Comparison of ENCODE assay signal across 30 cellular contexts in genomic region chr3:84487296-84487695, GRCh38.
"Had no signal": no experiment of that assay in that cellular context is flagged by ENCODE, and none has a peak within 500 bp of the region (broad histone marks: within the 10 kb centered on the region; RNA-seq: fewer than 3 reads in every experiment).

No MANE protein-coding gene starts in this region.

- H3K27me3 ChIP-seq: adrenal gland, body of pancreas, breast epithelium, MG63, Peyer's patch, SJSA1 had no signal

- H3K4me1 ChIP-seq: adrenal gland, body of pancreas, breast epithelium, Peyer's patch, SJSA1 had no signal

- H3K4me1 Mint-ChIP-seq: activated B cell treated with CpG ODN at 0.5 μM for 24 hours had no signal

- H3K4me3 Mint-ChIP-seq: activated B cell treated with CpG ODN at 0.5 μM for 24 hours; activated CD4-positive, alpha-beta memory T cell treated with anti-CD3 and anti-CD28 coated beads for 36 hours; activated naive CD4-positive, alpha-beta T cell treated with anti-CD3 and anti-CD28 coated beads for 36 hours; activated T-cell treated with anti-CD3 and anti-CD28 coated beads, Interleukin-2, amount 50 U/mL, for 4 hours; activated T-helper 1 cell treated with anti-CD3 and anti-CD28 coated beads, Interleukin-12 subunit alpha, Interleukin-12 subunit beta, Interleukin-2, Interleukin-4 antibody, amounts not matched to agents 30 ng/mL and 10 ng/mL and 1 ng/mL, durations not matched to agents 14 hours and 24 hours and 36 hours; T-helper 1 cell treated with Interleukin-12 subunit alpha and Interleukin-12 subunit beta and Interleukin-4 antibody, amounts not matched to agents 30 μg/mL and 1 μg/mL, for 36 hours; T-helper 2 cell treated with Interferon-gamma antibody and Interleukin-4, amounts not matched to agents 5 μg/mL and 100 μg/mL, for 36 hours had no signal

- ATAC-seq: activated naive CD4-positive, alpha-beta T cell treated with anti-CD3 and anti-CD28 coated beads, Interleukin-2, amount 50 U/mL, for 72 hours; activated T-cell treated with anti-CD3 and anti-CD28 coated beads, Interleukin-2, amount 50 U/mL, for 4 hours; body of pancreas; PC-3 had no signal

- H3K9me3 ChIP-seq: adrenal gland, body of pancreas, MG63, SJSA1 had no signal

- H3K36me3 Mint-ChIP-seq: activated CD4-positive, alpha-beta memory T cell treated with anti-CD3 and anti-CD28 coated beads for 36 hours had no signal

- H3K27ac Mint-ChIP-seq: activated B cell treated with CpG ODN at 0.5 μM for 24 hours; activated CD4-positive, alpha-beta memory T cell treated with anti-CD3 and anti-CD28 coated beads for 36 hours; activated naive CD4-positive, alpha-beta T cell treated with anti-CD3 and anti-CD28 coated beads for 36 hours; activated naive CD4-positive, alpha-beta T cell treated with anti-CD3 and anti-CD28 coated beads, Interleukin-2, amount 50 U/mL, for 72 hours; activated T-helper 1 cell treated with anti-CD3 and anti-CD28 coated beads, Interleukin-12 subunit alpha, Interleukin-12 subunit beta, Interleukin-2, Interleukin-4 antibody, amounts not matched to agents 30 ng/mL and 10 ng/mL and 1 ng/mL, durations not matched to agents 14 hours and 24 hours and 36 hours; T-helper 1 cell treated with Interleukin-12 subunit alpha and Interleukin-12 subunit beta and Interleukin-4 antibody, amounts not matched to agents 30 μg/mL and 1 μg/mL, for 36 hours; T-helper 2 cell treated with Interferon-gamma antibody and Interleukin-4, amounts not matched to agents 5 μg/mL and 100 μg/mL, for 36 hours had no signal

- DNase-seq: activated B cell treated with CpG ODN at 0.5 μM for 24 hours; activated CD4-positive, alpha-beta memory T cell treated with anti-CD3 and anti-CD28 coated beads for 36 hours; activated CD4-positive, alpha-beta T cell treated with anti-CD3 and anti-CD28 coated beads for 4 hours; activated CD4-positive, alpha-beta T cell treated with anti-CD3 and anti-CD28 coated beads, Interleukin-2, amount 50 U/mL, for 1 hour; activated CD4-positive, CD25-positive, alpha-beta regulatory T cell treated with anti-CD3 and anti-CD28 coated beads, Interleukin-2, amount 50 U/mL, for 72 hours; activated CD8-positive, alpha-beta memory T cell treated with anti-CD3 and anti-CD28 coated beads, Interleukin-2, amount 50 U/mL, for 4 hours; activated gamma-delta T cell treated with Interleukin-2 at 50 U/mL for 16 hours; activated naive CD4-positive, alpha-beta T cell treated with anti-CD3 and anti-CD28 coated beads for 36 hours; activated T-cell treated with anti-CD3 and anti-CD28 coated beads for 4 hours; activated T-cell treated with anti-CD3 and anti-CD28 coated beads, Interleukin-2, amount 50 U/mL, for 4 hours; adrenal gland; body of pancreas; Kasumi-1; MG63; NCI-H1048; NCI-H1436 treated with DMSO at 0.1 percent for 48 hours; NCI-H1694 treated with DMSO at 0.1 percent for 48 hours; NCI-H2029; NCI-H345; NCI-H524 treated with DMSO at 0.1 percent for 48 hours; PC-3; Peyer's patch; RPMI8226; SHP77 treated with DMSO at 0.1 percent for 48 hours had no signal

- H3K27me3 Mint-ChIP-seq: activated B cell treated with CpG ODN at 0.5 μM for 24 hours; activated CD4-positive, alpha-beta memory T cell treated with anti-CD3 and anti-CD28 coated beads for 36 hours had no signal

- H3K36me3 ChIP-seq: adrenal gland, breast epithelium, MG63, Peyer's patch, SJSA1 had no signal

- H3K4me3 ChIP-seq: adrenal gland, body of pancreas, breast epithelium, MG63, Peyer's patch, SJSA1 had no signal

- H3K27ac ChIP-seq: adrenal gland, body of pancreas, breast epithelium, Peyer's patch, SJSA1 had no signal
